Comparison of ENCODE assay signal across 28 cellular contexts in genomic region chr17:62690168-62690897, GRCh38.
A peak's percentile ranks its signal among the peaks of the same experiment; 100 is the strongest.
DNase-seq lines count a peak whose midpoint lies in the region; ATAC-seq, FAIRE-seq and TF ChIP-seq lines count a peak whose summit lies in the region.
"Had no signal": no experiment of that assay in that cellular context is flagged by ENCODE, and none has a peak within 500 bp of the region (broad histone marks: within the 10 kb centered on the region; RNA-seq: fewer than 3 reads in every experiment).

No MANE protein-coding gene starts in this region.

- peaks cover 38% of the 10 kb centered on the region for H3K36me3 Mint-ChIP-seq in endodermal cell (ENCODE audit: low read depth)
- no peaks in the 10 kb centered on the region for H3K36me3 Mint-ChIP-seq in T-cell

- POLR2A ChIA-PET in A549 (lab: Yijun Ruan, JAX): no interaction called here
- POLR2A ChIA-PET in T-cell (lab: Charles Lee): no interaction called here
- POLR2A ChIA-PET in A673 (lab: Charles Lee; ENCODE audit: low non-redundant PET): no interaction called here

- TF ChIP-seq EP300 in A549 (IDR thresholded peaks at IDR 0.05): no peak

- no peak overlapping the region for H2AFZ ChIP-seq in Karpas-422 (ENCODE audit: low read length)
- H2AFZ ChIP-seq: hepatocyte had no signal

- H3K4me3 Mint-ChIP-seq in endodermal cell: no peak overlapping the region
- no peak overlapping the region for H3K4me3 Mint-ChIP-seq in T-cell
- H3K4me3 Mint-ChIP-seq: naive thymus-derived CD4-positive, alpha-beta T cell had no signal

- H3K36me3 ChIP-seq in BE2C (no peaks in the 10 kb centered on the region), Karpas-422 (ENCODE audit: insufficient read depth, low read length) (no peaks in the 10 kb centered on the region), endodermal cell (ENCODE audit: control insufficient read depth, insufficient read depth, low read length) (peaks cover 32% of the 10 kb centered on the region), A673 (ENCODE audit: insufficient read depth, low read length, poor library complexity, severe bottlenecking) (peaks cover 5% of the 10 kb centered on the region)
- H3K36me3 ChIP-seq: sigmoid colon had no signal

- no peaks in the 10 kb centered on the region for H3K79me2 ChIP-seq in Karpas-422 (ENCODE audit: low read length)
- H3K79me2 ChIP-seq: hepatocyte had no signal

- intact Hi-C loops in A673 (cut with micrococcal nuclease; ENCODE audit: unreplicated experiment): loop anchor here (10.0 kb wide), 1 partner anchor 136 kb away; no protein-coding TSS in a partner anchor

- peak; percentile 41 to 53; a peak in 3 of 5 replicates for TF ChIP-seq RAD21 in A549 (conservative IDR thresholded peaks at IDR 0.05 in 1 of 2, IDR thresholded peaks at IDR 0.05 in 1 of 2)

- no peaks in the 10 kb centered on the region for H3K27me3 ChIP-seq in BE2C
- no peaks in the 10 kb centered on the region for H3K27me3 ChIP-seq in Karpas-422 (ENCODE audit: low read length)
- H3K27me3 ChIP-seq in endodermal cell (ENCODE audit: control insufficient read depth, insufficient read depth, low read length, poor library complexity, severe bottlenecking): no peaks in the 10 kb centered on the region
- no peaks in the 10 kb centered on the region for H3K27me3 ChIP-seq in A673 (replicated peaks; ENCODE audit: insufficient read depth, low read depth, low read length, poor library complexity)
- H3K27me3 ChIP-seq: body of pancreas, gastroesophageal sphincter, hepatocyte, sigmoid colon, tibial artery had no signal

- no TSS peak for BruUV-seq in A673 (replicated peaks; lab: Mats Ljungman, UMichigan)

- ATAC-seq in A549: peak in 1 of 2 experiments; percentile 13; a peak in 3 of 6 replicates
- no peak for ATAC-seq in T-cell (replicated peaks in 1 of 4)
- ATAC-seq: body of pancreas; gastroesophageal sphincter; lower lobe of right lung; naive thymus-derived CD4-positive, alpha-beta T cell; psoas muscle had no signal

- CTCF ChIA-PET in A549 (lab: Yijun Ruan, JAX): interaction anchor here (0.9 to 11.7 kb wide), 7 partner anchors 12 to 717 kb away, joined by 3 to 178 read pairs (median 4); no protein-coding TSS in a partner anchor
- CTCF ChIA-PET in T-cell (lab: Charles Lee): no interaction called here
- CTCF ChIA-PET in A673 (lab: Charles Lee): no interaction called here

- H3K9me3 Mint-ChIP-seq in endodermal cell: peaks cover 4% of the 10 kb centered on the region
- no peaks in the 10 kb centered on the region for H3K9me3 Mint-ChIP-seq in T-cell
- H3K9me3 Mint-ChIP-seq: activated T-helper 2 cell treated with anti-CD3 and anti-CD28 coated beads, Interferon-gamma antibody, Interleukin-2, Interleukin-4, amounts not matched to agents 10 μg/mL and 5 μg/mL and 100 μg/mL, durations not matched to agents 14 hours and 24 hours and 36 hours had no signal

- H3K4me1 ChIP-seq in A549 (peaks cover 3% of the 10 kb centered on the region; the same call in 1 of the 3 replicates), BE2C (no peaks in the 10 kb centered on the region), Karpas-422 (ENCODE audit: low read length) (peaks cover 54% of the 10 kb centered on the region), endodermal cell (ENCODE audit: control insufficient read depth, insufficient read depth, low read length) (peaks cover 8% of the 10 kb centered on the region), A673 (ENCODE audit: insufficient read depth, low read length, poor library complexity, severe bottlenecking) (no peaks in the 10 kb centered on the region)
- H3K4me1 ChIP-seq: body of pancreas, gastroesophageal sphincter, psoas muscle, sigmoid colon, tibial artery had no signal

- no peak overlapping the region for H3K27ac ChIP-seq in A549
- peak overlapping the region; percentile 100 for H3K27ac ChIP-seq in Karpas-422 (ENCODE audit: low read length)
- no peak overlapping the region for H3K27ac ChIP-seq in endodermal cell (ENCODE audit: low read depth, low read length)
- H3K27ac ChIP-seq in A673 (ENCODE audit: low read depth, low read length, poor library complexity, severe bottlenecking): no peak overlapping the region
- H3K27ac ChIP-seq: body of pancreas, gastroesophageal sphincter, hepatocyte, HL-60, lower lobe of right lung, psoas muscle, sigmoid colon, tibial artery, VCaP had no signal

- no peak for DNase-seq in A549 (ENCODE audit: low read depth in 1 of 2, low spot score in 1 of 2)
- no peak for DNase-seq in BE2C
- peak; percentile 60 for DNase-seq in Karpas-422
- DNase-seq in endodermal cell: peak; percentile 63
- DNase-seq in T-cell: no peak
- no peak for DNase-seq in A673 (ENCODE audit: low spot score)
- DNase-seq in NCI-H1105 (lab: John Stamatoyannopoulos, UW): no peak
- DNase-seq: activated CD4-positive, alpha-beta T cell treated with anti-CD3 and anti-CD28 coated beads for 4 hours; activated naive CD4-positive, alpha-beta T cell treated with anti-CD3 and anti-CD28 coated beads, Interleukin-2, amount 50 U/mL, for 16 hours; body of pancreas; Calu3; naive thymus-derived CD4-positive, alpha-beta T cell; NCI-H187 treated with DMSO at 0.1 percent for 48 hours; occipital lobe; psoas muscle; SIG-M5; sigmoid colon; stimulated activated CD4-positive, alpha-beta T cell treated with anti-CD3 and anti-CD28 coated beads, Interleukin-4, amount 100 ng/mL, for 24 hours; SW 1271; T1000; tibial artery had no signal

- TF ChIP-seq CTCF in A549 (IDR thresholded peaks at IDR 0.05): peak; percentile 22; the same call in 2 of the 3 replicates
- TF ChIP-seq CTCF in BE2C (IDR thresholded peaks at IDR 0.05; ENCODE audit: low read depth, low read length): peak; percentile 15; the same call in 1 of the 2 replicates
- TF ChIP-seq CTCF in endodermal cell (conservative IDR thresholded peaks at IDR 0.05): peak; percentile 26
- TF ChIP-seq CTCF in A673 (conservative IDR thresholded peaks at IDR 0.05; ENCODE audit: low read depth, low read length): no peak

- H3K4me1 Mint-ChIP-seq in endodermal cell (peaks cover 12% of the 10 kb centered on the region), T-cell (no peaks in the 10 kb centered on the region)
- H3K4me1 Mint-ChIP-seq: naive thymus-derived CD4-positive, alpha-beta T cell had no signal

- FAIRE-seq in A549 (lab: Jason Lieb, UNC): no peak
- FAIRE-seq: RCC 7860 had no signal

- no peak overlapping the region for H3K4me2 ChIP-seq in A549
- H3K4me2 ChIP-seq in Karpas-422 (ENCODE audit: low read depth, low read length, poor library complexity, severe bottlenecking): peak overlapping the region; percentile 39
- H3K4me2 ChIP-seq: hepatocyte had no signal

- H3K27ac Mint-ChIP-seq in endodermal cell (no peak overlapping the region), T-cell (no peak overlapping the region)
- H3K27ac Mint-ChIP-seq: activated T-helper 2 cell treated with anti-CD3 and anti-CD28 coated beads, Interferon-gamma antibody, Interleukin-2, Interleukin-4, amounts not matched to agents 10 μg/mL and 5 μg/mL and 100 μg/mL, durations not matched to agents 14 hours and 24 hours and 36 hours; naive thymus-derived CD4-positive, alpha-beta T cell had no signal

- TF ChIP-seq POLR2A in A549 (IDR thresholded peaks at IDR 0.05; ENCODE audit: low read length): no peak

- no peaks in the 10 kb centered on the region for H4K20me1 ChIP-seq in Karpas-422 (ENCODE audit: insufficient read depth, low read depth, low read length)

- no peaks in the 10 kb centered on the region for H3K9me3 ChIP-seq in A549
- H3K9me3 ChIP-seq in BE2C: no peaks in the 10 kb centered on the region
- H3K9me3 ChIP-seq in Karpas-422 (ENCODE audit: low read length): no peaks in the 10 kb centered on the region
- H3K9me3 ChIP-seq in endodermal cell (ENCODE audit: control insufficient read depth, low read length): peaks cover 6% of the 10 kb centered on the region
- no peaks in the 10 kb centered on the region for H3K9me3 ChIP-seq in A673 (ENCODE audit: low read depth, low read length, poor library complexity, severe bottlenecking)
- H3K9me3 ChIP-seq: body of pancreas, gastroesophageal sphincter, lower lobe of right lung, psoas muscle, sigmoid colon, tibial artery had no signal

- H3K9ac ChIP-seq in Karpas-422 (ENCODE audit: low read length) (peak overlapping the region; percentile 95; the same call in 1 of the 2 replicates), endodermal cell (ENCODE audit: extremely low read depth, low read length, poor library complexity, severe bottlenecking) (no peak overlapping the region)

- H3K27me3 Mint-ChIP-seq in endodermal cell (ENCODE audit: insufficient read depth) (no peaks in the 10 kb centered on the region), T-cell (no peaks in the 10 kb centered on the region)

- WGBS in A549 (ENCODE audit: missing lambda C conversion rate): 86% methylated on average over 18 of the region's 19 CpGs
- WGBS in endodermal cell (ENCODE audit: insufficient coverage in 1 of 2, insufficient read length in 1 of 2), 2 experiments: 95 to 97% methylated on average over 10 to 19 of the region's 19 CpGs

- H3K4me3 ChIP-seq in A549 (no peak overlapping the region), BE2C (ENCODE audit: low read depth, low read length) (no peak overlapping the region), Karpas-422 (ENCODE audit: low read length) (peak overlapping the region; percentile 32; the same call in 1 of the 2 replicates), endodermal cell (ENCODE audit: low read length) (no peak overlapping the region), A673 (ENCODE audit: low read depth, low read length, poor library complexity, severe bottlenecking) (no peak overlapping the region)
- H3K4me3 ChIP-seq: body of pancreas, gastroesophageal sphincter, hepatocyte, lower lobe of right lung, psoas muscle, sigmoid colon, tibial artery had no signal

- H3K9me2 ChIP-seq in Karpas-422 (replicated peaks; ENCODE audit: insufficient read depth, low read length): no peaks in the 10 kb centered on the region

TF ChIP-seq in A549, 52 proteins besides CTCF, POLR2A, EP300 and RAD21:
- TF ChIP-seq PHF8 (IDR thresholded peaks at IDR 0.05; ENCODE audit: borderline replicate concordance, low read depth) (no peak), MAX (IDR thresholded peaks at IDR 0.05) (peak; percentile 39; the same call in 1 of the 2 replicates), ZNF302 (CRISPR knock-in tag; IDR thresholded peaks at IDR 0.05) (no peak), JUNB (IDR thresholded peaks at IDR 0.05) (no peak), SMC3 (IDR thresholded peaks at IDR 0.05) (0 out of 3 replicates have a peak, but pooled peaks have one; percentile 12), MAZ (IDR thresholded peaks at IDR 0.05; ENCODE audit: borderline replicate concordance, low read depth, low read length) (no peak), ZFP36 (IDR thresholded peaks at IDR 0.05; ENCODE audit: borderline replicate concordance, partially characterized antibody) (no peak), KDM5A (IDR thresholded peaks at IDR 0.05) (no peak)

Comparison
In these comparisons a context has a peak if more than half of its experiments do, and no peak if none do; other contexts are left out.
1. DNase-seq: peak in Karpas-422 (single experiment) and endodermal cell (single experiment); none in A549 (0 of 2), BE2C (single experiment), T-cell (0 of 34), A673 (single experiment) and NCI-H1105 (single experiment).